Comparison of ENCODE assay signal across 9 cellular contexts in the genomic region with DNA sequence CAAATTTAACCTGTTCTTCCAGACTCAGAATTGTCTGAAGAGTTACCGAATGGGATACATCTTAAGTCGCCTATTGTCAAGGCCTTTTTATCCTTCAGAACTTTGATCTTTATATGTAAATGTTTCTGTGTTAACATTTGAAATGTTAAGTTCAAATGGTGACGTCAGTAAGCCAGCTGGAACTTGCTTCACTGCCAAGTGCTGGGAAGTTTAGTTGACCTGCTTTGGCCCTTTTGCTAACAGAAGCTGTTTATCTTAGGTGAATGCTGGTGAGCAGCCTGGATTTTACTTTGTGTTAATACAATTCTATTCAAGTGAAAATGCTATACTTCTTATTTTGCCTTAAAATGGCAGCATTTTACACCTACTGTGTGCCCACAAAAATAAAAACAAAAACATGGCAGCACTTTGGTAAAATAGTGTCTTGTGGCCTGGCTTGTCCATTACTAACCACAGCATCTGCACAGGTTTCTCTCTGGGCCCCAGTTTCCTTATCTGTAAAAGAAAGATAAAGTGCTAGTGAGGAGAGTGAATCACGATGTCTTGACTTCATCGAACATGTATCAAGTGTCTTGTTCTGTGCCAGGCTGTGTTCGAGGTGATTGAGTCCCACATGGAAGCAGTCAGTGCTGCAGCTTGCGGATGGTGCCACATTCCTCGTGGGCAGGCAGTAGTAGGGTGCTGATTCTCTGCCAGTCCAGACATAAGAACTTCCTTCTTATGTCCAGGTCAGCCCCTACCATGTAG. TPM values are rescaled to one million over a fixed set of nuclear protein-coding genes. Genes with fewer than 3 reads are reported as not detected.
DNase-seq lines count a peak whose midpoint lies in the region; ATAC-seq and TF ChIP-seq lines count a peak whose summit lies in the region.
"Had no signal": no experiment of that assay in that cellular context is flagged by ENCODE, and none has a peak within 500 bp of the region (broad histone marks: within the 10 kb centered on the region; RNA-seq: fewer than 3 reads in every experiment).

No MANE protein-coding gene starts in this region.

- H3K9me3 ChIP-seq in SK-N-SH (no peaks in the 10 kb centered on the region), adrenal gland (replicated peaks in 1 of 3) (no peaks in the 10 kb centered on the region), smooth muscle cell (replicated peaks; ENCODE audit: low read depth) (no peaks in the 10 kb centered on the region)

- peak in 1 of 2 donors; percentile 59 for TF ChIP-seq POLR2A in adrenal gland (IDR thresholded peaks at IDR 0.05)

- POLR2A ChIA-PET in SK-N-SH (lab: Yijun Ruan, JAX) = no interaction called here

- H3K27me3 ChIP-seq in SK-N-SH (ENCODE audit: insufficient read depth) (no peaks in the 10 kb centered on the region), adrenal gland (no peaks in the 10 kb centered on the region), smooth muscle cell (ENCODE audit: low read depth) (no peaks in the 10 kb centered on the region)

- H2AFZ ChIP-seq in SK-N-SH (ENCODE audit: low read depth) (no peak overlapping the region), smooth muscle cell (ENCODE audit: low read depth) (no peak overlapping the region)

- H3K4me1 ChIP-seq in SK-N-SH (ENCODE audit: control insufficient read depth in 1 of 2, insufficient read depth in 2 of 2, low read depth in 1 of 2, low read length in 1 of 2) = peaks cover 4 to 22% of the 10 kb centered on the region in 2 experiments; a peak in 2 of 4 replicates
- H3K4me1 ChIP-seq in adrenal gland (replicated peaks in 1 of 2) = peaks cover 28 to 47% of the 10 kb centered on the region in 2 donors
- H3K4me1 ChIP-seq in smooth muscle cell (ENCODE audit: low read depth) = peaks cover 11% of the 10 kb centered on the region

- TF ChIP-seq EP300 in SK-N-SH (IDR thresholded peaks at IDR 0.05; ENCODE audit: borderline replicate concordance in 1 of 2, low read depth in 1 of 2, low read length in 1 of 2) = no peak

- H3K36me3 ChIP-seq in SK-N-SH (replicated peaks in 1 of 2; ENCODE audit: control insufficient read depth in 1 of 2, insufficient read depth in 2 of 2, low read length in 1 of 2) (peaks cover under 1 to 4% of the 10 kb centered on the region in 2 experiments), adrenal gland (replicated peaks in 1 of 2) (peaks cover 0 to under 1% of the 10 kb centered on the region in 2 donors), smooth muscle cell (ENCODE audit: low read depth) (no peaks in the 10 kb centered on the region)

- CTCF ChIA-PET in SK-N-SH (lab: Yijun Ruan, JAX) = interaction anchor here (0.9 to 1.5 kb wide), 5 partner anchors 9 to 30 kb away, joined by 3 to 5 read pairs (median 3); no protein-coding TSS in a partner anchor

- ATAC-seq in SK-N-SH treated with all-trans-retinoic acid at 6 μM for 48 hours = no peak

- TF ChIP-seq CTCF in SK-N-SH (IDR thresholded peaks at IDR 0.05) = no peak
- no peak for TF ChIP-seq CTCF in adrenal gland (IDR thresholded peaks at IDR 0.05)
- no peak for TF ChIP-seq CTCF in smooth muscle cell (IDR thresholded peaks at IDR 0.05; ENCODE audit: borderline replicate concordance, insufficient read depth, poor library complexity, severe bottlenecking)

- no peak for TF ChIP-seq RAD21 in SK-N-SH (IDR thresholded peaks at IDR 0.05; ENCODE audit: low read length)

- no peaks in the 10 kb centered on the region for H3K9me2 ChIP-seq in SK-N-SH

- H3K79me2 ChIP-seq in SK-N-SH (ENCODE audit: insufficient read depth) (peaks cover 71% of the 10 kb centered on the region), smooth muscle cell (ENCODE audit: low read depth) (peaks cover 69% of the 10 kb centered on the region)

- H3K4me3 ChIP-seq in SK-N-SH (ENCODE audit: low read depth in 2 of 2, low read length in 1 of 2) (no peak overlapping the region; a peak in 1 of 4 replicates), adrenal gland (peak overlapping the region in 1 of 4 donors; percentile 67), smooth muscle cell (peak overlapping the region; percentile 88)

- intact Hi-C loops in adrenal gland (cut with DNase I) = no loop called here

- H3K4me2 ChIP-seq in SK-N-SH = peak overlapping the region; percentile 94
- peak overlapping the region; percentile 99 for H3K4me2 ChIP-seq in smooth muscle cell

- H4K20me1 ChIP-seq in SK-N-SH (ENCODE audit: insufficient read depth) = peaks cover 60% of the 10 kb centered on the region
- peaks cover 63% of the 10 kb centered on the region for H4K20me1 ChIP-seq in smooth muscle cell (ENCODE audit: low read depth)

- DNase-seq in SK-N-SH (no peak), adrenal gland (peak; percentile 56 to 83 (median 73)), iris pigment epithelial cell (ENCODE audit: low read depth) (peak; percentile 91), smooth muscle cell (lab: John Stamatoyannopoulos, UW; ENCODE audit: unreplicated experiment) (no peak), islet precursor cell (no peak)
- no peak for DNase-seq in stimulated activated CD4-positive, alpha-beta T cell treated with anti-CD3 and anti-CD28 coated beads, Interleukin-2, amount 100 ng/mL, for 48 hours
- no peak for DNase-seq in activated CD8-positive, alpha-beta memory T cell treated with anti-CD3 and anti-CD28 coated beads, Interleukin-2, amount 50 U/mL, for 4 hours
- DNase-seq: KG1 had no signal

- H3K27ac ChIP-seq in SK-N-SH (ENCODE audit: low read depth in 2 of 2, low read length in 1 of 2) (peak overlapping the region in 1 of 2 experiments; percentile 82; a peak in 2 of 4 replicates), adrenal gland (peak overlapping the region; percentile 85 to 98 (median 96)), smooth muscle cell (ENCODE audit: low read depth) (peak overlapping the region; percentile 69)

- H3K9ac ChIP-seq in SK-N-SH (no peak overlapping the region; the same call in 1 of the 2 replicates), smooth muscle cell (ENCODE audit: low read depth) (peak overlapping the region; percentile 81)

- WGBS in SK-N-SH (ENCODE audit: low lambda C conversion rate) = 84% methylated on average over 8 of the region's 8 CpGs
- 22 to 45% (median 32%) methylated on average over 8 of the region's 8 CpGs for WGBS in adrenal gland, 4 donors
- WGBS in smooth muscle cell (ENCODE audit: low lambda C conversion rate) = 54% methylated on average over 8 of the region's 8 CpGs

- H3F3A ChIP-seq in SK-N-SH (replicated peaks; ENCODE audit: insufficient read depth) (no peaks in the 10 kb centered on the region), smooth muscle cell (ENCODE audit: low read depth) (no peaks in the 10 kb centered on the region)

TF ChIP-seq in SK-N-SH, 30 proteins besides CTCF, POLR2A, EP300 and RAD21 (continues in another document):
- TF ChIP-seq, protein P1, sequence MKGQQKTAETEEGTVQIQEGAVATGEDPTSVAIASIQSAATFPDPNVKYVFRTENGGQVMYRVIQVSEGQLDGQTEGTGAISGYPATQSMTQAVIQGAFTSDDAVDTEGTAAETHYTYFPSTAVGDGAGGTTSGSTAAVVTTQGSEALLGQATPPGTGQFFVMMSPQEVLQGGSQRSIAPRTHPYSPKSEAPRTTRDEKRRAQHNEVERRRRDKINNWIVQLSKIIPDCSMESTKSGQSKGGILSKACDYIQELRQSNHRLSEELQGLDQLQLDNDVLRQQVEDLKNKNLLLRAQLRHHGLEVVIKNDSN (IDR thresholded peaks at IDR 0.05; ENCODE audit: borderline replicate concordance, low read depth) = no peak
- TF ChIP-seq, protein P2, sequence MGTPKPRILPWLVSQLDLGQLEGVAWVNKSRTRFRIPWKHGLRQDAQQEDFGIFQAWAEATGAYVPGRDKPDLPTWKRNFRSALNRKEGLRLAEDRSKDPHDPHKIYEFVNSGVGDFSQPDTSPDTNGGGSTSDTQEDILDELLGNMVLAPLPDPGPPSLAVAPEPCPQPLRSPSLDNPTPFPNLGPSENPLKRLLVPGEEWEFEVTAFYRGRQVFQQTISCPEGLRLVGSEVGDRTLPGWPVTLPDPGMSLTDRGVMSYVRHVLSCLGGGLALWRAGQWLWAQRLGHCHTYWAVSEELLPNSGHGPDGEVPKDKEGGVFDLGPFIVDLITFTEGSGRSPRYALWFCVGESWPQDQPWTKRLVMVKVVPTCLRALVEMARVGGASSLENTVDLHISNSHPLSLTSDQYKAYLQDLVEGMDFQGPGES (IDR thresholded peaks at IDR 0.05; ENCODE audit: low read depth, low read length) = no peak

TF ChIP-seq in SK-N-SH treated with all-trans-retinoic acid at 6 μM for 48 hours, 23 proteins besides CTCF, POLR2A, EP300 and RAD21 (continues in another document):
- TF ChIP-seq, protein P3, sequence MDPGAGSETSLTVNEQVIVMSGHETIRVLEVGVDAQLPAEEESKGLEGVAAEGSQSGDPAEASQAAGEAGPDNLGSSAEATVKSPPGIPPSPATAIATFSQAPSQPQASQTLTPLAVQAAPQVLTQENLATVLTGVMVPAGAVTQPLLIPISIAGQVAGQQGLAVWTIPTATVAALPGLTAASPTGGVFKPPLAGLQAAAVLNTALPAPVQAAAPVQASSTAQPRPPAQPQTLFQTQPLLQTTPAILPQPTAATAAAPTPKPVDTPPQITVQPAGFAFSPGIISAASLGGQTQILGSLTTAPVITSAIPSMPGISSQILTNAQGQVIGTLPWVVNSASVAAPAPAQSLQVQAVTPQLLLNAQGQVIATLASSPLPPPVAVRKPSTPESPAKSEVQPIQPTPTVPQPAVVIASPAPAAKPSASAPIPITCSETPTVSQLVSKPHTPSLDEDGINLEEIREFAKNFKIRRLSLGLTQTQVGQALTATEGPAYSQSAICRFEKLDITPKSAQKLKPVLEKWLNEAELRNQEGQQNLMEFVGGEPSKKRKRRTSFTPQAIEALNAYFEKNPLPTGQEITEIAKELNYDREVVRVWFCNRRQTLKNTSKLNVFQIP (CRISPR knock-in tag; IDR thresholded peaks at IDR 0.05; ENCODE audit: borderline replicate concordance, low read depth) = no peak
- no peak for TF ChIP-seq ZNF70 (CRISPR knock-in tag; IDR thresholded peaks at IDR 0.05)
- TF ChIP-seq ISL1 (CRISPR knock-in tag; IDR thresholded peaks at IDR 0.05) = no peak
- no peak for TF ChIP-seq ZNF8 (CRISPR knock-in tag; IDR thresholded peaks at IDR 0.05)
- no peak for TF ChIP-seq RARB (CRISPR knock-in tag; IDR thresholded peaks at IDR 0.05)
- TF ChIP-seq BACH2 (CRISPR knock-in tag; IDR thresholded peaks at IDR 0.05; ENCODE audit: borderline replicate concordance) = no peak
- no peak for TF ChIP-seq OSR1 (CRISPR knock-in tag; IDR thresholded peaks at IDR 0.05)

RNA-seq across cellular contexts. Expression of a gene that starts 2.2 kb away (rescaled TPM):
- 32.4 and 39.8 TPM in 2 replicates for polyA plus RNA-seq in SK-N-SH (2012; rRNA removed)
- polyA plus RNA-seq in SK-N-SH (2012; cell fraction: cytosol; rRNA removed) = 19.9 and 25.5 TPM in 2 replicates
- 97.8 and 104 TPM in 2 replicates for polyA plus RNA-seq in SK-N-SH (2012; cell fraction: nucleus; rRNA removed)
- total RNA-seq in adrenal gland = 10 to 100 TPM; 55.0 to 89.4 (median 58.5) TPM
- polyA plus RNA-seq in adrenal gland = 100 to 1,000 TPM in 2 of 3 donors, 10 to 100 TPM in 1; 48.5 to 107 (median 101) TPM
- 16.9 and 22.3 TPM in 2 replicates for total RNA-seq in smooth muscle cell
- polyA plus RNA-seq in smooth muscle cell = 28.8 and 30.9 TPM in 2 replicates

RNA-seq across cellular contexts. Expression of a gene that starts 56.0 kb away (rescaled TPM):
- polyA plus RNA-seq in SK-N-SH (2012; rRNA removed) (4.9 and 5.2 TPM in 2 replicates), adrenal gland (10 to 100 TPM; 15.0 to 20.6 (median 20.5) TPM), smooth muscle cell (12.9 and 21.8 TPM in 2 replicates)
- polyA plus RNA-seq in SK-N-SH (2012; cell fraction: cytosol; rRNA removed) = 4.8 and 5.3 TPM in 2 replicates
- 2.7 and 3.6 TPM in 2 replicates for polyA plus RNA-seq in SK-N-SH (2012; cell fraction: nucleus; rRNA removed)
- total RNA-seq in adrenal gland (100 to 1,000 TPM in 1 of 8 donors, 10 to 100 TPM in 7; 30.8 to 259 (median 46.1) TPM), smooth muscle cell (12.6 and 18.0 TPM in 2 replicates)

Comparison
In these comparisons a context has a peak if more than half of its experiments do, and no peak if none do; other contexts are left out.
1. DNase-seq: peak in adrenal gland (7 of 7) and iris pigment epithelial cell (single experiment); none in SK-N-SH (single experiment), smooth muscle cell (single experiment), stimulated activated CD4-positive, alpha-beta T cell treated with anti-CD3 and anti-CD28 coated beads, Interleukin-2, amount 100 ng/mL, for 48 hours (0 of 2), activated CD8-positive, alpha-beta memory T cell treated with anti-CD3 and anti-CD28 coated beads, Interleukin-2, amount 50 U/mL, for 4 hours (single experiment) and islet precursor cell (single experiment).